ENCODE assay signal across 19 cellular contexts in the genomic region with DNA sequence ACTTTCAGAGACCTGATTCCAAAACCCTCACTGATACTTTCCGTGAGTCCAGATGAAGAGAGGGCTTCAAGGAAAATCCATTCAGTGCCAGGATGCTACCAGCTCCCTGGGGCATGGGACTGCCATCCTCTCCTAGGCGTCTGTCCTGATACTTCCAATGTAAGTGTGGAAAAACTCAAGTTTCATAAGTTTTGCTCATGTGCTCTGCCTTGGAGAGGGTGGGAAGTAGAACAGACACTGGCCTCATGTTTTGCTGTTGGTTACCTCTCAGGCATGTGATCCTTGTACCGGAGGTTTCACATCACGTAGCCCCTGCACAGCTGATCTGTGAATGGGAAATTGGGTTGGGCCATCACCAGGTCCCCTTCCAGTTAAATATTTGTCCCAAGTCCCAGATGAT.
DNase-seq lines count a peak whose midpoint lies in the region; ATAC-seq and TF ChIP-seq lines count a peak whose summit lies in the region.
"Had no signal": no experiment of that assay in that cellular context is flagged by ENCODE, and none has a peak within 500 bp of the region (broad histone marks: within the 10 kb centered on the region; RNA-seq: fewer than 3 reads in every experiment).

No MANE protein-coding gene starts in this region.

- TF ChIP-seq CTCF in WTC11 (IDR thresholded peaks at IDR 0.05) (no peak), uterus (IDR thresholded peaks at IDR 0.05) (no peak)

- H3K36me3 ChIP-seq in HUES6 (ENCODE audit: control insufficient read depth, insufficient read depth, low read length) (no peaks in the 10 kb centered on the region), uterus (no peaks in the 10 kb centered on the region)

- CTCF ChIA-PET in WTC11 (lab: Charles Lee) = no interaction called here

- no peak overlapping the region for H3K27ac Mint-ChIP-seq in WTC11
- no peak overlapping the region for H3K27ac Mint-ChIP-seq in immature natural killer cell
- H3K27ac Mint-ChIP-seq: T-cell had no signal

- H3K36me3 Mint-ChIP-seq in WTC11 = no peaks in the 10 kb centered on the region
- no peaks in the 10 kb centered on the region for H3K36me3 Mint-ChIP-seq in immature natural killer cell
- H3K36me3 Mint-ChIP-seq in activated T-cell treated with anti-CD3 and anti-CD28 coated beads, Interleukin-2, amount 50 U/mL, for 4 hours (ENCODE audit: insufficient read depth) = no peaks in the 10 kb centered on the region
- H3K36me3 Mint-ChIP-seq: T-cell had no signal

- H3K4me1 Mint-ChIP-seq in WTC11 (peaks cover 49% of the 10 kb centered on the region), immature natural killer cell (no peaks in the 10 kb centered on the region)
- H3K4me1 Mint-ChIP-seq in activated T-cell treated with anti-CD3 and anti-CD28 coated beads, Interleukin-2, amount 50 U/mL, for 4 hours (ENCODE audit: low read depth) = no peaks in the 10 kb centered on the region

- H3K27ac ChIP-seq in HUES6 (ENCODE audit: low read depth, low read length) = peak overlapping the region; percentile 93; the same call in 1 of the 2 replicates
- H3K27ac ChIP-seq in uterus = peak overlapping the region; percentile 84 to 86
- H3K27ac ChIP-seq: GM23248 had no signal

- ATAC-seq in WTC11 (no peak), GM21825 (IDR thresholded peaks at IDR 0.05; ENCODE audit: unreplicated experiment) (no peak)
- ATAC-seq in activated T-cell treated with anti-CD3 and anti-CD28 coated beads, Interleukin-2, amount 50 U/mL, for 4 hours = no peak
- ATAC-seq: SK-N-SH treated with all-trans-retinoic acid at 6 μM for 48 hours, T-cell had no signal

- H3K9me3 Mint-ChIP-seq in WTC11 (peaks cover 10% of the 10 kb centered on the region), immature natural killer cell (no peaks in the 10 kb centered on the region)
- H3K9me3 Mint-ChIP-seq in activated T-cell treated with anti-CD3 and anti-CD28 coated beads, Interleukin-2, amount 50 U/mL, for 4 hours = peaks cover 6% of the 10 kb centered on the region

- H3K9ac ChIP-seq in HUES6 (ENCODE audit: low read length) = peak overlapping the region; percentile 70
- H3K9ac ChIP-seq: GM23248 had no signal

- no peak overlapping the region for H3K4me3 Mint-ChIP-seq in WTC11
- no peak overlapping the region for H3K4me3 Mint-ChIP-seq in immature natural killer cell
- H3K4me3 Mint-ChIP-seq in activated T-cell treated with anti-CD3 and anti-CD28 coated beads, Interleukin-2, amount 50 U/mL, for 4 hours = no peak overlapping the region
- H3K4me3 Mint-ChIP-seq: T-cell had no signal

- intact Hi-C loops in uterus (cut with DNase I; ENCODE audit: low total_unique reads) = no loop called here

- no peaks in the 10 kb centered on the region for H3K9me3 ChIP-seq in HUES6 (ENCODE audit: control insufficient read depth, insufficient read depth, low read depth, low read length)
- H3K9me3 ChIP-seq in uterus = no peaks in the 10 kb centered on the region

- POLR2A ChIA-PET in WTC11 (lab: Charles Lee) = no interaction called here

- H3K27me3 Mint-ChIP-seq in WTC11 (ENCODE audit: low read depth) (peaks cover 32% of the 10 kb centered on the region), immature natural killer cell (ENCODE audit: low read depth in 3 of 3) (peaks cover 3 to 7% (median 5%) of the 10 kb centered on the region in 3 donors)
- peaks cover 16% of the 10 kb centered on the region for H3K27me3 Mint-ChIP-seq in activated T-cell treated with anti-CD3 and anti-CD28 coated beads, Interleukin-2, amount 50 U/mL, for 4 hours (ENCODE audit: low read depth)

- H3K27me3 ChIP-seq in HUES6 (ENCODE audit: control insufficient read depth, insufficient read depth, low read length) (peaks cover 12% of the 10 kb centered on the region), uterus (no peaks in the 10 kb centered on the region)

- H3K4me3 ChIP-seq in HUES6 (ENCODE audit: low read depth, low read length) = peak overlapping the region; percentile 11; the same call in 1 of the 2 replicates
- H3K4me3 ChIP-seq in uterus = no peak overlapping the region
- H3K4me3 ChIP-seq: GM23248 had no signal

- H3K4me1 ChIP-seq in HUES6 (ENCODE audit: control insufficient read depth, insufficient read depth, low read length) = peaks cover 33% of the 10 kb centered on the region
- H3K4me1 ChIP-seq in uterus = peaks cover 11 to 12% of the 10 kb centered on the region in 2 donors

- no peak for TF ChIP-seq POLR2A in uterus (IDR thresholded peaks at IDR 0.05)

- DNase-seq in WTC11 (ENCODE audit: low spot score) (no peak), left kidney (ENCODE audit: low read depth, low spot score) (peak; percentile 26), uterus (peak in 1 of 2 donors; percentile 5), immature natural killer cell (no peak)
- no peak for DNase-seq in activated T-cell treated with anti-CD3 and anti-CD28 coated beads, Interleukin-2, amount 50 U/mL, for 4 hours
- DNase-seq in stimulated activated CD4-positive, alpha-beta T cell treated with anti-CD3 and anti-CD28 coated beads, Interleukin-1b, Interleukin-23, amount 100 ng/mL, for 48 hours = no peak
- DNase-seq: ACHN, DMS 273 treated with DMSO at 0.1 percent for 48 hours, GF-D8, GM23248, NCI-H1092 treated with DMSO at 0.1 percent for 48 hours, NCI-H2029 treated with DMSO at 0.1 percent for 48 hours, NCI-H2227 treated with DMSO at 0.1 percent for 48 hours, NCI-H774, SHP77, T-cell had no signal

TF ChIP-seq in WTC11, 78 proteins besides CTCF, POLR2A, EP300 and RAD21:
- no peak for TF ChIP-seq ZNF232 (CRISPR knock-in tag; IDR thresholded peaks at IDR 0.05)
- TF ChIP-seq GABPB1 (CRISPR knock-in tag; IDR thresholded peaks at IDR 0.05) = 0 out of 2 replicates have a peak, but pooled peaks have one; percentile 14
- no peak for TF ChIP-seq MXD4 (CRISPR knock-in tag; IDR thresholded peaks at IDR 0.05; ENCODE audit: borderline replicate concordance)
